ENCODE assay signal across 12 cellular contexts in genomic region chr11:61555051-61555969, GRCh38. TPM values are rescaled to one million over a fixed set of nuclear protein-coding genes. Genes with fewer than 3 reads are reported as not detected.
DNase-seq lines count a peak whose midpoint lies in the region; ATAC-seq and TF ChIP-seq lines count a peak whose summit lies in the region.
"Had no signal": no experiment of that assay in that cellular context is flagged by ENCODE, and none has a peak within 500 bp of the region (broad histone marks: within the 10 kb centered on the region; RNA-seq: fewer than 3 reads in every experiment).

No MANE protein-coding gene starts in this region.

- H2AFZ ChIP-seq in smooth muscle cell (ENCODE audit: low read depth): no peak overlapping the region

- H3K27me3 Mint-ChIP-seq in activated CD4-positive, alpha-beta T cell treated with anti-CD3 and anti-CD28 coated beads for 36 hours: peaks cover 51% of the 10 kb centered on the region
- peaks cover 39% of the 10 kb centered on the region for H3K27me3 Mint-ChIP-seq in activated CD4-positive, alpha-beta T cell treated with anti-CD3 and anti-CD28 coated beads, Interleukin-2, amount 10 ng/mL, durations not matched to agents 24 days and 14 days
- peaks cover 42 to 54% of the 10 kb centered on the region in 2 donors for H3K27me3 Mint-ChIP-seq in natural killer cell (ENCODE audit: low read depth in 2 of 2)

- H3K27ac Mint-ChIP-seq in activated CD4-positive, alpha-beta T cell treated with anti-CD3 and anti-CD28 coated beads for 36 hours: no peak overlapping the region
- no peak overlapping the region for H3K27ac Mint-ChIP-seq in activated CD4-positive, alpha-beta T cell treated with anti-CD3 and anti-CD28 coated beads, Interleukin-2, amount 10 ng/mL, durations not matched to agents 24 days and 14 days
- H3K27ac Mint-ChIP-seq in natural killer cell: no peak overlapping the region

- peaks cover 10% of the 10 kb centered on the region for H3K4me1 Mint-ChIP-seq in activated CD4-positive, alpha-beta T cell treated with anti-CD3 and anti-CD28 coated beads for 36 hours
- H3K4me1 Mint-ChIP-seq in activated CD4-positive, alpha-beta T cell treated with anti-CD3 and anti-CD28 coated beads, Interleukin-2, amount 10 ng/mL, durations not matched to agents 24 days and 14 days: peaks cover 7% of the 10 kb centered on the region
- H3K4me1 Mint-ChIP-seq in natural killer cell: no peaks in the 10 kb centered on the region

- ATAC-seq in activated CD4-positive, alpha-beta T cell treated with anti-CD3 and anti-CD28 coated beads for 36 hours: peak; percentile 30
- ATAC-seq in natural killer cell (no peak), HG03196 (IDR thresholded peaks at IDR 0.05; ENCODE audit: unreplicated experiment) (no peak)
- ATAC-seq: GM12878 had no signal

- no peak overlapping the region for H3K9ac ChIP-seq in smooth muscle cell (ENCODE audit: low read depth)

- no peaks in the 10 kb centered on the region for H3K36me3 ChIP-seq in smooth muscle cell (ENCODE audit: low read depth)
- H3K36me3 ChIP-seq: upper lobe of left lung had no signal

- H3K9me3 ChIP-seq in smooth muscle cell (replicated peaks; ENCODE audit: low read depth): no peaks in the 10 kb centered on the region
- H3K9me3 ChIP-seq: upper lobe of left lung had no signal

- H3F3A ChIP-seq in smooth muscle cell (ENCODE audit: low read depth): no peaks in the 10 kb centered on the region

- no peak overlapping the region for H3K4me3 Mint-ChIP-seq in activated CD4-positive, alpha-beta T cell treated with anti-CD3 and anti-CD28 coated beads for 36 hours
- no peak overlapping the region for H3K4me3 Mint-ChIP-seq in activated CD4-positive, alpha-beta T cell treated with anti-CD3 and anti-CD28 coated beads, Interleukin-2, amount 10 ng/mL, durations not matched to agents 24 days and 14 days
- H3K4me3 Mint-ChIP-seq in natural killer cell: no peak overlapping the region

- H3K9me3 Mint-ChIP-seq in activated CD4-positive, alpha-beta T cell treated with anti-CD3 and anti-CD28 coated beads for 36 hours (ENCODE audit: low read depth): no peaks in the 10 kb centered on the region
- H3K9me3 Mint-ChIP-seq in activated CD4-positive, alpha-beta T cell treated with anti-CD3 and anti-CD28 coated beads, Interleukin-2, amount 10 ng/mL, durations not matched to agents 24 days and 14 days: no peaks in the 10 kb centered on the region
- no peaks in the 10 kb centered on the region for H3K9me3 Mint-ChIP-seq in natural killer cell

- intact Hi-C loops in activated CD4-positive, alpha-beta T cell treated with anti-CD3 and anti-CD28 coated beads for 36 hours (cut with DNase I, micrococcal nuclease): no loop called here
- intact Hi-C loops in activated CD4-positive, alpha-beta T cell treated with anti-CD3 and anti-CD28 coated beads, Interleukin-2, amount 10 ng/mL, durations not matched to agents 24 days and 14 days (cut with micrococcal nuclease): no loop called here
- intact Hi-C loops in natural killer cell (cut with micrococcal nuclease): no loop called here

- peaks cover 9% of the 10 kb centered on the region for H3K27me3 ChIP-seq in smooth muscle cell (ENCODE audit: low read depth)

- no peaks in the 10 kb centered on the region for H3K36me3 Mint-ChIP-seq in activated CD4-positive, alpha-beta T cell treated with anti-CD3 and anti-CD28 coated beads for 36 hours (ENCODE audit: low read depth)
- no peaks in the 10 kb centered on the region for H3K36me3 Mint-ChIP-seq in activated CD4-positive, alpha-beta T cell treated with anti-CD3 and anti-CD28 coated beads, Interleukin-2, amount 10 ng/mL, durations not matched to agents 24 days and 14 days (ENCODE audit: low read depth)
- H3K36me3 Mint-ChIP-seq in natural killer cell: no peaks in the 10 kb centered on the region

- CTCF ChIA-PET in activated CD4-positive, alpha-beta T cell treated with anti-CD3 and anti-CD28 coated beads for 36 hours (lab: Charles Lee): interaction anchor here (0.7 to 1.1 kb wide), 3 partner anchors 12 to 33 kb away, joined by 3 read pairs; no protein-coding TSS in a partner anchor

- H3K4me2 ChIP-seq in smooth muscle cell: peak overlapping the region; percentile 83

- H3K4me1 ChIP-seq in smooth muscle cell (ENCODE audit: low read depth): peaks cover 26% of the 10 kb centered on the region

- WGBS in smooth muscle cell (ENCODE audit: low lambda C conversion rate): 14% methylated on average over 35 of the region's 57 CpGs

- H3K27ac ChIP-seq in smooth muscle cell (ENCODE audit: low read depth): no peak overlapping the region
- H3K27ac ChIP-seq: upper lobe of left lung had no signal

- peak; percentile 22 for DNase-seq in activated CD4-positive, alpha-beta T cell treated with anti-CD3 and anti-CD28 coated beads for 36 hours
- no peak for DNase-seq in activated CD4-positive, alpha-beta T cell treated with anti-CD3 and anti-CD28 coated beads, Interleukin-2, amount 10 ng/mL, durations not matched to agents 24 days and 14 days
- DNase-seq in NCI-H748 treated with DMSO at 0.1 percent for 48 hours (lab: John Stamatoyannopoulos, UW) (peak; percentile 37), fibroblast of the aortic adventitia (ENCODE audit: low read depth) (no peak), smooth muscle cell (lab: John Stamatoyannopoulos, UW; ENCODE audit: unreplicated experiment) (no peak), natural killer cell (no peak), NCI-H1092 (lab: John Stamatoyannopoulos, UW) (no peak)
- DNase-seq: activated gamma-delta T cell had no signal

- POLR2A ChIA-PET in activated CD4-positive, alpha-beta T cell treated with anti-CD3 and anti-CD28 coated beads for 36 hours (lab: Charles Lee): interaction anchor here (0.9 kb wide), 1 partner anchor 22 kb away, joined by 5 read pairs; no protein-coding TSS in a partner anchor

- no peaks in the 10 kb centered on the region for H3K79me2 ChIP-seq in smooth muscle cell (ENCODE audit: low read depth)

- H3K4me3 ChIP-seq in fibroblast of the aortic adventitia (ENCODE audit: low read depth, low read length) (no peak overlapping the region), smooth muscle cell (peak overlapping the region; percentile 35)
- H3K4me3 ChIP-seq: GM12878, upper lobe of left lung had no signal

- H4K20me1 ChIP-seq in smooth muscle cell (ENCODE audit: low read depth): peaks cover 16% of the 10 kb centered on the region

- TF ChIP-seq CTCF in fibroblast of the aortic adventitia (IDR thresholded peaks at IDR 0.05; ENCODE audit: insufficient read depth, low read length) (peak; percentile 26), smooth muscle cell (IDR thresholded peaks at IDR 0.05; ENCODE audit: borderline replicate concordance, insufficient read depth, poor library complexity, severe bottlenecking) (peak; percentile 36), natural killer cell (IDR thresholded peaks at IDR 0.05) (no peak)

RNA-seq across cellular contexts. Expression of gene SYT7, which starts 25.6 kb away (rescaled TPM):
- total RNA-seq in activated CD4-positive, alpha-beta T cell treated with anti-CD3 and anti-CD28 coated beads for 36 hours: under 1 TPM in 1 of 2 experiments, not detected in 1; 0.04 TPM
- total RNA-seq in activated CD4-positive, alpha-beta T cell treated with anti-CD3 and anti-CD28 coated beads, Interleukin-2, amount 10 ng/mL, durations not matched to agents 24 days and 14 days: 0.23 and 0.43 TPM in 2 replicates
- total RNA-seq in fibroblast of the aortic adventitia (ENCODE audit: low replicate concordance) (7.0 and 112 TPM in 2 replicates), smooth muscle cell (3.7 and 4.0 TPM in 2 replicates), natural killer cell (under 1 TPM in 1 of 3 donors, not detected in 2; 0.07 TPM)
- 0.79 and 4.8 TPM in 2 replicates for polyA plus RNA-seq in smooth muscle cell
- total RNA-seq: GM12878 had no signal
- polyA plus RNA-seq: GM12878 had no signal

RNA-seq across cellular contexts. Expression of gene LRRC10B, which starts 46.8 kb away (rescaled TPM):
- not detected for total RNA-seq in activated CD4-positive, alpha-beta T cell treated with anti-CD3 and anti-CD28 coated beads for 36 hours
- total RNA-seq in activated CD4-positive, alpha-beta T cell treated with anti-CD3 and anti-CD28 coated beads, Interleukin-2, amount 10 ng/mL, durations not matched to agents 24 days and 14 days: 0.14 TPM in 1 of 2 replicates, not detected in the other
- total RNA-seq in fibroblast of the aortic adventitia (ENCODE audit: low replicate concordance): 0.27 TPM in 1 of 2 replicates, not detected in the other
- total RNA-seq in smooth muscle cell: 0.99 and 2.2 TPM in 2 replicates
- polyA plus RNA-seq in smooth muscle cell: 0.11 and 1.9 TPM in 2 replicates
- total RNA-seq in natural killer cell: not detected
- total RNA-seq: GM12878, NCI-H460 had no signal
- polyA plus RNA-seq: GM12878 had no signal

Comparison
In these comparisons a context has a peak if more than half of its experiments do, and no peak if none do; other contexts are left out.
1. DNase-seq: peak in activated CD4-positive, alpha-beta T cell treated with anti-CD3 and anti-CD28 coated beads for 36 hours (single experiment) and NCI-H748 treated with DMSO at 0.1 percent for 48 hours (single experiment); none in activated CD4-positive, alpha-beta T cell treated with anti-CD3 and anti-CD28 coated beads, Interleukin-2, amount 10 ng/mL, durations not matched to agents 24 days and 14 days (single experiment), fibroblast of the aortic adventitia (single experiment), smooth muscle cell (single experiment), natural killer cell (single experiment) and NCI-H1092 (single experiment).